Comparison of ENCODE assay signal across 39 cellular contexts in the genomic region with DNA sequence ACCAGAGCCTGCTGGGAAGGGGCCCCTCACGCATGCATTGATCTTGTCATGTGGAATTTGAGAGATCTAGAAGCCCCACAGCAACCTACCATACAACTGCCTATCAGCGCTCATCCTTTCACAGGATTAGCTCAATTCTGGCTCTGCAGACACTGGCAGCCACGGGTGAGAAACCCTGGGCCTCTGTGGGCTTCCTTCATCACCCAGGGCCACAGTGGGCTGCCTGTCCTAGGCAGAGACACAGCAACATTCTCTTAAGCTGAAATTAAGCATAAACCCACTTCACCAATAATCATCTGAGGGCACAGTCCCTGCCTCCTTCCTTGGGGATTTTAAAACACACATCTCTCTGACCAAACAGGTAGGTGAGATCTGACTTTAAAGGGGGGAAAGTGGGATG. TPM values are rescaled to one million over a fixed set of nuclear protein-coding genes. Genes with fewer than 3 reads are reported as not detected.
"Had no signal": no experiment of that assay in that cellular context is flagged by ENCODE, and none has a peak within 500 bp of the region (broad histone marks: within the 10 kb centered on the region; RNA-seq: fewer than 3 reads in every experiment).

No MANE protein-coding gene starts in this region.

- H3K27me3 ChIP-seq: MG63 had no signal

- DNase-seq: Karpas-422, Kasumi-1, KBM-7, KG1, MG63, MM.1S, MV-4-11, NCI-H1048, NCI-H1092, NCI-H1092 treated with DMSO at 0.1 percent for 48 hours, NCI-H1105, NCI-H1105 treated with DMSO at 0.1 percent for 48 hours, NCI-H1417, NCI-H1417 treated with DMSO at 0.1 percent for 48 hours, NCI-H1436, NCI-H146, NCI-H1694, NCI-H1694 treated with DMSO at 0.1 percent for 48 hours, NCI-H187, NCI-H187 treated with DMSO at 0.1 percent for 48 hours, NCI-H1930, NCI-H2029, NCI-H2029 treated with DMSO at 0.1 percent for 48 hours, NCI-H2081, NCI-H2081 treated with DMSO at 0.1 percent for 48 hours, NCI-H2107, NCI-H2171, NCI-H2171 treated with DMSO at 0.1 percent for 48 hours, NCI-H2227 treated with DMSO at 0.1 percent for 48 hours, NCI-H226, NCI-H345, NCI-H446, NCI-H446 treated with DMSO at 0.1 percent for 48 hours, NCI-H510A had no signal

- H3K4me3 ChIP-seq: MG63 had no signal

- H3K27ac ChIP-seq: KMS-11 had no signal

- H3K36me3 ChIP-seq: MG63 had no signal

- H3K9me3 ChIP-seq: MG63 had no signal

RNA-seq across cellular contexts. Expression of a gene that starts 3.3 kb away (rescaled TPM):
- total RNA-seq: LHCN-M2, M059J, MCF 10A, NCI-H460 had no signal

RNA-seq across cellular contexts. Expression of a gene that starts 18.2 kb away (rescaled TPM):
- total RNA-seq: LHCN-M2, M059J, MCF 10A, NCI-H460 had no signal
